In genomic region chr7:103949374-103949773, GRCh38 we compare ENCODE assay signal across 31 cellular contexts. TPM values are rescaled to one million over a fixed set of nuclear protein-coding genes. Genes with fewer than 3 reads are reported as not detected.
"Had no signal": no experiment of that assay in that cellular context is flagged by ENCODE, and none has a peak within 500 bp of the region (broad histone marks: within the 10 kb centered on the region; RNA-seq: fewer than 3 reads in every experiment).

No MANE protein-coding gene starts in this region.

- H3K9me3 Mint-ChIP-seq: neural progenitor cell; stimulated activated memory B cell treated with anti-CD40 and anti-IgM and Interleukin-4, amounts not matched to agents 10 μg/mL and 1 μg/mL and 100 μg/mL, for 72 hours; stimulated activated naive CD8-positive, alpha-beta T cell treated with anti-CD3 and anti-CD28 coated beads, Interleukin-15, amount 100 ng/mL, for 72 hours; type B pancreatic cell had no signal

- H3K36me3 ChIP-seq: neural progenitor cell, ovary, spleen, suprapubic skin, tibial artery, transverse colon, upper lobe of right lung, uterus had no signal

- DNase-seq: natural killer cell; occipital lobe; ovary; posterior cingulate gyrus; psoas muscle; right cardiac atrium; spleen; stimulated activated CD4-positive, alpha-beta T cell treated with anti-CD3 and anti-CD28 coated beads, Interleukin-12 subunit alpha, Interleukin-12 subunit beta, amount 100 ng/mL, for 4 hours; stimulated activated CD4-positive, alpha-beta T cell treated with anti-CD3 and anti-CD28 coated beads, Interleukin-1b, Interleukin-23, amount 100 ng/mL, for 48 hours; stimulated activated CD4-positive, alpha-beta T cell treated with anti-CD3 and anti-CD28 coated beads, Interleukin-4, amount 100 ng/mL, for 1 hour; stimulated activated CD4-positive, alpha-beta T cell treated with anti-CD3 and anti-CD28 coated beads, Interleukin-4, amount 100 ng/mL, for 4 hours; stimulated activated CD8-positive, alpha-beta memory T cell treated with anti-CD3 and anti-CD28 coated beads, Interleukin-4, amount 100 ng/mL, for 48 hours; stimulated activated naive CD4-positive, alpha-beta T cell; stimulated activated naive CD8-positive, alpha-beta T cell treated with anti-CD3 and anti-CD28 coated beads, Interleukin-15, amount 100 ng/mL, for 72 hours; stimulated activated naive CD8-positive, alpha-beta T cell treated with anti-CD3 and anti-CD28 coated beads, Interleukin-15, Interleukin-2, amounts not matched to agents 100 U/mL and 50 U/mL, for 24 hours; substantia nigra; testis; tibial artery; transverse colon; upper lobe of right lung; uterus had no signal

- H3K4me1 ChIP-seq: neural progenitor cell, parathyroid adenoma, psoas muscle, spleen, suprapubic skin, testis, tibial artery, transverse colon, upper lobe of right lung, uterus had no signal

- H3K4me1 Mint-ChIP-seq: natural killer cell; nephron; stimulated activated memory B cell treated with anti-CD40 and anti-IgM and Interleukin-4, amounts not matched to agents 10 μg/mL and 1 μg/mL and 100 μg/mL, for 72 hours; stimulated activated naive CD8-positive, alpha-beta T cell treated with anti-CD3 and anti-CD28 coated beads, Interleukin-15, amount 100 ng/mL, for 72 hours had no signal

- H3K27ac ChIP-seq: neural progenitor cell, ovary, parathyroid adenoma, psoas muscle, skin epidermis, spleen, suprapubic skin, testis, tibial artery, transverse colon, upper lobe of right lung, uterus had no signal

- H2AFZ ChIP-seq: neural progenitor cell, parathyroid adenoma had no signal

- H3K27ac Mint-ChIP-seq: natural killer cell; nephron; neural progenitor cell; progenitor cell of endocrine pancreas; stimulated activated memory B cell treated with anti-CD40 and anti-IgM and Interleukin-4, amounts not matched to agents 10 μg/mL and 1 μg/mL and 100 μg/mL, for 72 hours; stimulated activated naive CD8-positive, alpha-beta T cell treated with anti-CD3 and anti-CD28 coated beads, Interleukin-15, amount 100 ng/mL, for 72 hours; type B pancreatic cell had no signal

- H3K4me3 ChIP-seq: neural progenitor cell, ovary, psoas muscle, skin epidermis, smooth muscle cell, spleen, suprapubic skin, testis, tibial artery, transverse colon, upper lobe of right lung, uterus had no signal

- H3K9me3 ChIP-seq: ovary, psoas muscle, spleen, suprapubic skin, testis, tibial artery, transverse colon, upper lobe of right lung, uterus had no signal

- H3K4me2 ChIP-seq: neural progenitor cell, smooth muscle cell had no signal

- H3K27me3 ChIP-seq: neural progenitor cell, ovary, spleen, suprapubic skin, testis, tibial artery, transverse colon, upper lobe of right lung, uterus had no signal

- H3K27me3 Mint-ChIP-seq: stimulated activated memory B cell treated with anti-CD40 and anti-IgM and Interleukin-4, amounts not matched to agents 10 μg/mL and 1 μg/mL and 100 μg/mL, for 72 hours; stimulated activated naive CD8-positive, alpha-beta T cell treated with anti-CD3 and anti-CD28 coated beads, Interleukin-15, amount 100 ng/mL, for 72 hours had no signal

- ATAC-seq: natural killer cell; psoas muscle; right cardiac atrium; sciatic nerve; stimulated activated memory B cell treated with anti-CD40 and anti-IgM and Interleukin-4, amounts not matched to agents 10 μg/mL and 1 μg/mL and 100 μg/mL, for 72 hours; stimulated activated naive CD8-positive, alpha-beta T cell treated with anti-CD3 and anti-CD28 coated beads, Interleukin-15, amount 100 ng/mL, for 72 hours; stimulated activated naive CD8-positive, alpha-beta T cell treated with anti-CD3 and anti-CD28 coated beads, Interleukin-15, Interleukin-2, amounts not matched to agents 100 U/mL and 50 U/mL, for 24 hours; upper lobe of right lung had no signal

- H3K36me3 Mint-ChIP-seq: natural killer cell; neural progenitor cell; stimulated activated memory B cell treated with anti-CD40 and anti-IgM and Interleukin-4, amounts not matched to agents 10 μg/mL and 1 μg/mL and 100 μg/mL, for 72 hours; type B pancreatic cell had no signal

- H3K4me3 Mint-ChIP-seq: natural killer cell; nephron; neural progenitor cell; stimulated activated memory B cell treated with anti-CD40 and anti-IgM and Interleukin-4, amounts not matched to agents 10 μg/mL and 1 μg/mL and 100 μg/mL, for 72 hours; stimulated activated naive CD8-positive, alpha-beta T cell treated with anti-CD3 and anti-CD28 coated beads, Interleukin-15, amount 100 ng/mL, for 72 hours; type B pancreatic cell had no signal

- H3K9ac ChIP-seq: neural progenitor cell, parathyroid adenoma had no signal

RNA-seq across cellular contexts. Expression of gene RELN, which starts 40.1 kb away (rescaled TPM):
- total RNA-seq: natural killer cell had no signal
- polyA plus RNA-seq: smooth muscle cell had no signal
